Comparison of ENCODE assay signal across 9 cellular contexts in the genomic region with DNA sequence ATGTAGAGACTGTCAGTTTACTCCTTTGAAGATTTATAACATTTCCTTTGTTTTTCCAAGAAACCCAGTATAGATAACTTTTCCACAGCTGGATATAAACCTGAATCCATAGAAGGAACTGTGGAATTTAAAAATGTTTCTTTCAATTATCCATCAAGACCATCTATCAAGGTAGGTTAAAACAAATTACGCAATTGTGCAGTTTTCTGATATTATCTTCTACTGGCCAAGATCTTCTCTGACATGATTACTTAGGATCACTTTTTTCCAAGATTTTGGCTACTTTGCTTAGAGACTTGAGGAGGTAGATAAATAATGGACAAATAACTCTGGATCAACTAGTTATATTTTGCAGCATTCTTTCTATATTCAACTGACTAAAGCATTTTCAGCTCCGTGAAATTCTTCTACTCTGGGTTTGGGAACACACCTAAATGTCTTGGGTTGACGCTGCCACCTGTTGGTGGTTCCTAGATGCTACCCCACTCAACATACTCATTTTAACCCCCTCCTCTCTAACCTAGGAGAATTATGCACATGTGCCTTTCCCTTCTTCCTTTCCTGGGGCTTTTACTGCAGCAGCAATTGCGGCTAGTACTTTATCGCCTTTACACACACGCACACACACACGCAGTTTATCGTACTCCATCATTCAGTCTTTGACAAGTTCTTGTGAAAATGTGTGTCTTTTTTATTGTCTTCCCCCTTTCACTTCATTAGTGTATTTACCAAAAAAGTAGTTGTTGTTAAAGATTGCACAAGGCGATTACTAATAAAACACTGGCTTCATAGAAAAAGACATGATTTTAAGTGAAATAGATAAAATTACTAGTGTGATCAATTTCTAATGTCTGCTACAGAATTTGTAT. TPM values are rescaled to one million over a fixed set of nuclear protein-coding genes. Genes with fewer than 3 reads are reported as not detected.
DNase-seq lines count a peak whose midpoint lies in the region.
"Had no signal": no experiment of that assay in that cellular context is flagged by ENCODE, and none has a peak within 500 bp of the region (broad histone marks: within the 10 kb centered on the region; RNA-seq: fewer than 3 reads in every experiment).

No MANE protein-coding gene starts in this region.

- no peak overlapping the region for H3K4me3 ChIP-seq in H7 (ENCODE audit: insufficient read depth, low read depth, low read length)

- H3K36me3 ChIP-seq in H7 (replicated peaks; ENCODE audit: control insufficient read depth, insufficient read depth, low read length): no peaks in the 10 kb centered on the region

- intact Hi-C loops in posterior vena cava (cut with DNase I): no loop called here
- intact Hi-C loops in cardiac septum (cut with DNase I): no loop called here
- intact Hi-C loops in posterior cingulate gyrus (cut with DNase I): no loop called here

- DNase-seq in ELF-1 (ENCODE audit: low read depth, low spot score): peak; percentile 79
- peak; percentile 40 for DNase-seq in H7
- peak; percentile 82 for DNase-seq in NCI-H69 (lab: John Stamatoyannopoulos, UW)
- peak; percentile 4 for DNase-seq in fibroblast of peridontal ligament (ENCODE audit: extremely low read depth)
- DNase-seq in amniotic stem cell (lab: John Stamatoyannopoulos, UW): no peak
- DNase-seq in posterior vena cava (ENCODE audit: low spot score): no peak
- no peak for DNase-seq in cardiac septum (ENCODE audit: low spot score)
- DNase-seq in posterior cingulate gyrus: no peak

- peaks cover 25% of the 10 kb centered on the region for H3K27me3 ChIP-seq in H7 (ENCODE audit: control insufficient read depth, insufficient read depth, low read length)

RNA-seq across cellular contexts. Expression of a gene that starts 32.7 kb away (rescaled TPM):
- total RNA-seq in H7 (2014; rRNA removed; shearing (Covaris generic)): 0.10 TPM in 1 of 2 replicates, not detected in the other
- 1 to 10 TPM; 1.3 to 4.4 TPM for total RNA-seq in posterior vena cava
- not detected for total RNA-seq in cardiac septum
- total RNA-seq: T-helper 2 cell treated with Interferon-gamma antibody and Interleukin-4, amounts not matched to agents 100 ng/mL and 5 ng/mL, for 36 hours had no signal

Comparison
In these comparisons a context has a peak if more than half of its experiments do, and no peak if none do; other contexts are left out.
1. DNase-seq: peak in ELF-1 (single experiment), H7 (single experiment), NCI-H69 (single experiment) and fibroblast of peridontal ligament (single experiment); none in amniotic stem cell (single experiment), posterior vena cava (single experiment), cardiac septum (single experiment) and posterior cingulate gyrus (0 of 10).